ENCODE assay signal across 1 cellular context in the genomic region with DNA sequence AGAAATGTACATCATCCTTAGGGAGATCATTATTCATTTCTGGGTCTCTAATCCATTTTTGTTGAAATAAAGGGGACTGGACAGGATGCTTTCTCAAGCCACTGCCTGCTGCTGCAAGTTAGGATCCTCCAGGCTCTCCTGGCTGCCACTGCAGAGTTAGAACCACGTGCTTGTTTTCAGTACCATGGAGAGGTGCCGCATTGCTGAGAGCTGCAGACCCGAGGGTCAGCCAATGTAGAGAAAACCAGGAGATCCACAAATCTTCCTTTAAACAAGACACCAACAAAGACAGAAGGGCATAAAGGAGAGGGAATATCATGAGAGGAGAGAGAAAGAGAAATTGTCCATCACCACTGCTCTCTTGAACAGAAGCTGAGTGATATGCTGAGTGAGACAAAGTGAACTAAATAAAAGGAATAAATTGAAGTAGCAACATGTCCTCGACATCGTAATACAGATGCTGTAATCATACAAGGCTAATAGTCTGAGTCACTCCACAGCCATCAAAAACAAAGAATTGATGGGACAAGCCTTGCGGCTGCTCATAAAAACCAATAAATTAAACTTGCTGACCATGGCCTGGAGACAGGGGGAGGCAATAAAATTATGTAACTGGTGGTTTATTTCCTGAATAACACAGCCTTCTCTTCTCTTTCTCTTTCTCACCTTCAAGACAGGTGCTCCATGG.
A peak's percentile ranks its signal among the peaks of the same experiment; 100 is the strongest.
TF ChIP-seq lines count a peak whose summit lies in the region.

No MANE protein-coding gene starts in this region.

TF ChIP-seq in K562, 482 proteins besides CTCF, POLR2A, EP300 and RAD21 (continued from another document):
- TF ChIP-seq REST (CRISPR knock-in tag; IDR thresholded peaks at IDR 0.05; ENCODE audit: low read depth) = peak; percentile 88
- TF ChIP-seq ZNF444 (CRISPR knock-in tag; IDR thresholded peaks at IDR 0.05) = no peak
- no peak for TF ChIP-seq ELK1 (CRISPR knock-in tag; IDR thresholded peaks at IDR 0.05)
- TF ChIP-seq, protein P1, sequence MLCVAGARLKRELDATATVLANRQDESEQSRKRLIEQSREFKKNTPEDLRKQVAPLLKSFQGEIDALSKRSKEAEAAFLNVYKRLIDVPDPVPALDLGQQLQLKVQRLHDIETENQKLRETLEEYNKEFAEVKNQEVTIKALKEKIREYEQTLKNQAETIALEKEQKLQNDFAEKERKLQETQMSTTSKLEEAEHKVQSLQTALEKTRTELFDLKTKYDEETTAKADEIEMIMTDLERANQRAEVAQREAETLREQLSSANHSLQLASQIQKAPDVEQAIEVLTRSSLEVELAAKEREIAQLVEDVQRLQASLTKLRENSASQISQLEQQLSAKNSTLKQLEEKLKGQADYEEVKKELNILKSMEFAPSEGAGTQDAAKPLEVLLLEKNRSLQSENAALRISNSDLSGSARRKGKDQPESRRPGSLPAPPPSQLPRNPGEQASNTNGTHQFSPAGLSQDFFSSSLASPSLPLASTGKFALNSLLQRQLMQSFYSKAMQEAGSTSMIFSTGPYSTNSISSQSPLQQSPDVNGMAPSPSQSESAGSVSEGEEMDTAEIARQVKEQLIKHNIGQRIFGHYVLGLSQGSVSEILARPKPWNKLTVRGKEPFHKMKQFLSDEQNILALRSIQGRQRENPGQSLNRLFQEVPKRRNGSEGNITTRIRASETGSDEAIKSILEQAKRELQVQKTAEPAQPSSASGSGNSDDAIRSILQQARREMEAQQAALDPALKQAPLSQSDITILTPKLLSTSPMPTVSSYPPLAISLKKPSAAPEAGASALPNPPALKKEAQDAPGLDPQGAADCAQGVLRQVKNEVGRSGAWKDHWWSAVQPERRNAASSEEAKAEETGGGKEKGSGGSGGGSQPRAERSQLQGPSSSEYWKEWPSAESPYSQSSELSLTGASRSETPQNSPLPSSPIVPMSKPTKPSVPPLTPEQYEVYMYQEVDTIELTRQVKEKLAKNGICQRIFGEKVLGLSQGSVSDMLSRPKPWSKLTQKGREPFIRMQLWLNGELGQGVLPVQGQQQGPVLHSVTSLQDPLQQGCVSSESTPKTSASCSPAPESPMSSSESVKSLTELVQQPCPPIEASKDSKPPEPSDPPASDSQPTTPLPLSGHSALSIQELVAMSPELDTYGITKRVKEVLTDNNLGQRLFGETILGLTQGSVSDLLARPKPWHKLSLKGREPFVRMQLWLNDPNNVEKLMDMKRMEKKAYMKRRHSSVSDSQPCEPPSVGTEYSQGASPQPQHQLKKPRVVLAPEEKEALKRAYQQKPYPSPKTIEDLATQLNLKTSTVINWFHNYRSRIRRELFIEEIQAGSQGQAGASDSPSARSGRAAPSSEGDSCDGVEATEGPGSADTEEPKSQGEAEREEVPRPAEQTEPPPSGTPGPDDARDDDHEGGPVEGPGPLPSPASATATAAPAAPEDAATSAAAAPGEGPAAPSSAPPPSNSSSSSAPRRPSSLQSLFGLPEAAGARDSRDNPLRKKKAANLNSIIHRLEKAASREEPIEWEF (CRISPR knock-in tag; IDR thresholded peaks at IDR 0.05) = no peak
- TF ChIP-seq, protein P2, sequence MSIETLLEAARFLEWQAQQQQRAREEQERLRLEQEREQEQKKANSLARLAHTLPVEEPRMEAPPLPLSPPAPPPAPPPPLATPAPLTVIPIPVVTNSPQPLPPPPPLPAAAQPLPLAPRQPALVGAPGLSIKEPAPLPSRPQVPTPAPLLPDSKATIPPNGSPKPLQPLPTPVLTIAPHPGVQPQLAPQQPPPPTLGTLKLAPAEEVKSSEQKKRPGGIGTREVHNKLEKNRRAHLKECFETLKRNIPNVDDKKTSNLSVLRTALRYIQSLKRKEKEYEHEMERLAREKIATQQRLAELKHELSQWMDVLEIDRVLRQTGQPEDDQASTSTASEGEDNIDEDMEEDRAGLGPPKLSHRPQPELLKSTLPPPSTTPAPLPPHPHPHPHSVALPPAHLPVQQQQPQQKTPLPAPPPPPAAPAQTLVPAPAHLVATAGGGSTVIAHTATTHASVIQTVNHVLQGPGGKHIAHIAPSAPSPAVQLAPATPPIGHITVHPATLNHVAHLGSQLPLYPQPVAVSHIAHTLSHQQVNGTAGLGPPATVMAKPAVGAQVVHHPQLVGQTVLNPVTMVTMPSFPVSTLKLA (conservative IDR thresholded peaks at IDR 0.05) = peak; percentile 72 to 75; a peak in 3 of 4 replicates
- peak; percentile 79 for TF ChIP-seq MIER1 (IDR thresholded peaks at IDR 0.05; ENCODE audit: low read depth)
- TF ChIP-seq ZNF830 (CRISPR knock-in tag; IDR thresholded peaks at IDR 0.05) = no peak
- TF ChIP-seq, protein P3, sequence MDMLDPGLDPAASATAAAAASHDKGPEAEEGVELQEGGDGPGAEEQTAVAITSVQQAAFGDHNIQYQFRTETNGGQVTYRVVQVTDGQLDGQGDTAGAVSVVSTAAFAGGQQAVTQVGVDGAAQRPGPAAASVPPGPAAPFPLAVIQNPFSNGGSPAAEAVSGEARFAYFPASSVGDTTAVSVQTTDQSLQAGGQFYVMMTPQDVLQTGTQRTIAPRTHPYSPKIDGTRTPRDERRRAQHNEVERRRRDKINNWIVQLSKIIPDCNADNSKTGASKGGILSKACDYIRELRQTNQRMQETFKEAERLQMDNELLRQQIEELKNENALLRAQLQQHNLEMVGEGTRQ (CRISPR knock-in tag; IDR thresholded peaks at IDR 0.05) = peak; percentile 53
- TF ChIP-seq ADNP (tag; IDR thresholded peaks at IDR 0.05) = no peak
